ENCODE assay signal across 8 cellular contexts in the genomic region with DNA sequence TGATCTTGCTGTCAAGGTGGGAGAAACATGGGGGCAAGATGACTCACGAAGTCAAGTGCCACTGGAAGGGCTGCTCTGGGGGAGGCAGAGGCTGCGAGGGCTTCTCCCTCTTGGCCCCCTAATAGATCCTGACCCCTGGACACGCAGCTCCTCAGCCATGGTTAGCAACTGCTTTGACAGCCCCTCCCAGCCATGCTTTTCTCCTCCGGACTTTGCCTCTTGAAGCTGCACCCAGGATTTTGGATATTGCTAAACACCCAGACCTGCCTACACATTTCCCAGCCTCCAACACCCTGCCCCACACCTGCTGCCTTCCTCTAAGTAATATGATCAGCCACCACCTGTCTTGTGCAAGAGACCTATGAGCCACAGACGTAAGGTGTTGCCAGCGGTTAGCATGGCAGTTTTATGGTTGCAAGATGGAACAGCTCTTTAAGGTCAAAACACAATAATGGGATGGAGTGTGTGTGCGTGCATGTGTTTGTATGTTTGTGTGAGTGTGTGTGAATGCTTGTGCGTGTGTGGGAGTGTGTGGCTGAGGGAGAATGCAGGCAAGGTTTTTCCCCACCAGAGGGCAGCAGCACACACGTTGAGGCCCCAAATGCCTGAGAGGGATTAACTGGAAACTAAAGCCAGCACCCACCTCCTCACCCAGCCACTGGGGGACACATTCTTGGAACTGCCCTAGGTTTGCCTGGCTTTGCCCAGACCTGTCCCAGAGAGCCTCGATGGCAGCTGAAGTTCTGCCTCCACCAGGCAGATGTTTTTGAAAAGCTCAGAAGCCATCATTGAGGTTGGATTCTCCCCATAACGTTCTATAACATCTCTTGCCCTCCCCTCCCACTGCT. TPM values are rescaled to one million over a fixed set of nuclear protein-coding genes. Genes with fewer than 3 reads are reported as not detected.
A peak's percentile ranks its signal among the peaks of the same experiment; 100 is the strongest.
DNase-seq lines count a peak whose midpoint lies in the region; ATAC-seq, FAIRE-seq and TF ChIP-seq lines count a peak whose summit lies in the region.

No MANE protein-coding gene starts in this region.

- no peak overlapping the region for H3K27ac ChIP-seq in SJCRH30
- peak overlapping the region in 1 of 4 donors; percentile 60 for H3K27ac ChIP-seq in pancreas
- peak overlapping the region; percentile 83 to 87 (median 84) for H3K27ac ChIP-seq in thyroid gland

- intact Hi-C loops in pancreas (cut with DNase I) (no loop called here), thyroid gland (cut with DNase I) (no loop called here)

- no peak for TF ChIP-seq POLR2A in thyroid gland (IDR thresholded peaks at IDR 0.05)

- H3K9me3 ChIP-seq in SJCRH30 (replicated peaks) (no peaks in the 10 kb centered on the region), pancreas (no peaks in the 10 kb centered on the region), thyroid gland (no peaks in the 10 kb centered on the region)

- H3K27me3 ChIP-seq in SJCRH30 (no peaks in the 10 kb centered on the region), pancreas (no peaks in the 10 kb centered on the region), thyroid gland (no peaks in the 10 kb centered on the region)

- ATAC-seq in pancreas (peak; percentile 72 to 86 (median 84)), HG03097 (IDR thresholded peaks at IDR 0.05; ENCODE audit: low FRiP score, unreplicated experiment) (no peak)

- H3K4me1 ChIP-seq in SJCRH30 (peaks cover 28% of the 10 kb centered on the region), pancreas (peaks cover 0 to 18% (median 17%) of the 10 kb centered on the region in 3 donors), thyroid gland (peaks cover 37 to 41% of the 10 kb centered on the region in 2 donors)

- TF ChIP-seq CTCF in pancreas (IDR thresholded peaks at IDR 0.05) (peak; percentile 75 to 82 (median 80)), thyroid gland (IDR thresholded peaks at IDR 0.05) (peak; percentile 79 to 98 (median 91))

- H3K4me3 ChIP-seq in SJCRH30: no peak overlapping the region
- no peak overlapping the region for H3K4me3 ChIP-seq in pancreas
- H3K4me3 ChIP-seq in thyroid gland (replicated peaks in 1 of 3): no peak overlapping the region

- DNase-seq in DMS79 treated with DMSO at 0.1 percent for 48 hours (lab: John Stamatoyannopoulos, UW) (peak; percentile 97), NAMALWA (ENCODE audit: low spot score) (peak; percentile 86), SJCRH30 (peak; percentile 81 to 90), glomerular visceral epithelial cell (ENCODE audit: extremely low spot score) (peak; percentile 80), pancreas (peak in 5 of 6 donors; percentile 61 to 82 (median 72)), thyroid gland (peak; percentile 76 to 80)
- DNase-seq in activated naive CD4-positive, alpha-beta T cell (lab: John Stamatoyannopoulos, UW): peak; percentile 33 to 68 (median 58)

- FAIRE-seq in pancreas (lab: Jason Lieb, UNC): no peak

- 25 to 27% methylated on average over 11 of the region's 11 CpGs for WGBS in pancreas, 2 donors
- WGBS in thyroid gland, 2 donors: 34 to 35% methylated on average over 9 to 11 of the region's 11 CpGs

- peaks cover 7% of the 10 kb centered on the region; the same call in 1 of the 2 replicates for H3K36me3 ChIP-seq in SJCRH30
- no peaks in the 10 kb centered on the region for H3K36me3 ChIP-seq in pancreas
- no peaks in the 10 kb centered on the region for H3K36me3 ChIP-seq in thyroid gland

RNA-seq across cellular contexts. Expression of gene IP6K3, which starts 2.5 kb away (rescaled TPM):
- 10.3 and 11.2 TPM in 2 replicates for total RNA-seq in SJCRH30 (2014; rRNA removed; shearing (Covaris generic))
- total RNA-seq in pancreas (under 1 TPM; 0.12 to 0.69 (median 0.38) TPM), thyroid gland (10 to 100 TPM in 3 of 4 donors, 1 to 10 TPM in 1; 7.9 to 20.5 (median 17.1) TPM)
- under 1 TPM; 0.19 to 0.49 TPM for polyA plus RNA-seq in pancreas

RNA-seq across cellular contexts. Expression of gene UQCC2, which starts 32.7 kb away (rescaled TPM):
- total RNA-seq in SJCRH30 (2014; rRNA removed; shearing (Covaris generic)): 29.7 and 30.7 TPM in 2 replicates
- 10 to 100 TPM; 13.9 to 32.1 (median 23.3) TPM for total RNA-seq in pancreas
- polyA plus RNA-seq in pancreas: 10 to 100 TPM; 40.2 to 58.9 TPM
- total RNA-seq in thyroid gland: 10 to 100 TPM; 21.1 to 74.7 (median 32.7) TPM

RNA-seq across cellular contexts. Expression of gene LEMD2, which starts 44.7 kb away (rescaled TPM):
- 43.9 and 50.1 TPM in 2 replicates for total RNA-seq in SJCRH30 (2014; rRNA removed; shearing (Covaris generic))
- total RNA-seq in pancreas: 10 to 100 TPM; 23.4 to 34.5 (median 27.8) TPM
- 10 to 100 TPM; 46.0 to 59.4 TPM for polyA plus RNA-seq in pancreas
- total RNA-seq in thyroid gland: 10 to 100 TPM; 50.0 to 76.6 (median 64.6) TPM

RNA-seq across cellular contexts. Expression of gene MLN, which starts 59.6 kb away (rescaled TPM):
- not detected in 2 replicates for total RNA-seq in SJCRH30 (2014; rRNA removed; shearing (Covaris generic))
- total RNA-seq in pancreas: not detected
- not detected for polyA plus RNA-seq in pancreas
- not detected for total RNA-seq in thyroid gland
